18 cellular contexts compared by ENCODE assay signal in the genomic region with DNA sequence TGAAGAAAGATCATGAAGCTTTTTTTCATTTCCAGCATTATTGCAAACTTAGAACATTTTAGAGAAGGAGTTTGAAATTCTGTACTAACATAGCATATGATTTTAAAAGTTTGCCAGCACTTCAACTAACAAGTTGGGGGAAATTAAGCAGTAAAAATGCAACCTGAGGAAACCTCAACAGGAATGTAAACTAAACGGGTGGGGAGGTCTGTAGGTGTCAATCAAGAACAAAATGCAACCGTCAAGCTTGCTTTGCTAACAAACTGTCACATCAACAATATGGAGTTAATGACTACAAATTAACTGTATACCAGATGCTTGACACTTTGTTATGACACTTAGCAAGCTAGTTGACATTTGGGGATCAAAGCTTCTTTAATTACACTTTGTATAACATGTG. TPM values are rescaled to one million over a fixed set of nuclear protein-coding genes. Genes with fewer than 3 reads are reported as not detected.
DNase-seq lines count a peak whose midpoint lies in the region; ATAC-seq, FAIRE-seq and TF ChIP-seq lines count a peak whose summit lies in the region.
"Had no signal": no experiment of that assay in that cellular context is flagged by ENCODE, and none has a peak within 500 bp of the region (broad histone marks: within the 10 kb centered on the region; RNA-seq: fewer than 3 reads in every experiment).

No MANE protein-coding gene starts in this region.

- no peak for TF ChIP-seq RAD21 in K562 (CRISPR knock-in tag; conservative IDR thresholded peaks at IDR 0.05 in 1 of 2, IDR thresholded peaks at IDR 0.05 in 1 of 2)

- H3K9me3 ChIP-seq in K562 (replicated peaks; ENCODE audit: control insufficient read depth, insufficient read depth, low read depth, low read length) = no peaks in the 10 kb centered on the region
- H3K9me3 ChIP-seq: A549 had no signal

- H3K36me3 ChIP-seq in K562 (ENCODE audit: control insufficient read depth, insufficient read depth, low read length) = no peaks in the 10 kb centered on the region

- no peak for TF ChIP-seq CTCF in K562 (IDR thresholded peaks at IDR 0.05 in 2 of 3, conservative IDR thresholded peaks at IDR 0.05 in 1 of 3; ENCODE audit: insufficient read depth in 2 of 3, low read depth in 1 of 3, low read length in 3 of 3)

- no peak overlapping the region for H3K4me3 ChIP-seq in K562
- H3K4me3 ChIP-seq: A549, GM23248 had no signal

- no peak for FAIRE-seq in K562 (lab: Jason Lieb, UNC)
- FAIRE-seq: A549, GM19239, H54 had no signal

- H3K9me1 ChIP-seq in K562 (ENCODE audit: control insufficient read depth, insufficient read depth, low read length) = no peaks in the 10 kb centered on the region

- no peak for ATAC-seq in K562
- no peak for ATAC-seq in GM19467 (IDR thresholded peaks at IDR 0.05; ENCODE audit: unreplicated experiment)
- ATAC-seq in GM19395 (IDR thresholded peaks at IDR 0.05; ENCODE audit: unreplicated experiment) = no peak
- ATAC-seq: A549; CD8-positive, alpha-beta T cell; HCT116 had no signal

- H3K79me2 ChIP-seq in K562 (ENCODE audit: control insufficient read depth, insufficient read depth, low read length) = no peaks in the 10 kb centered on the region

- H4K20me1 ChIP-seq in K562 (replicated peaks; ENCODE audit: control insufficient read depth, insufficient read depth, low read length) = no peaks in the 10 kb centered on the region

- no TSS peak for BruUV-seq in K562 (replicated peaks; lab: Mats Ljungman, UMichigan)

- CTCF ChIA-PET in HEK293T (lab: Yijun Ruan, JAX) = no interaction called here
- CTCF ChIA-PET in K562 (lab: Yijun Ruan, JAX; ENCODE audit: low intra/inter-chr PET ratio) = no interaction called here

- H3K9ac ChIP-seq in K562 (ENCODE audit: insufficient read depth in 1 of 2, low read depth in 2 of 2, low read length in 2 of 2) = no peak overlapping the region
- H3K9ac ChIP-seq: GM23248 had no signal

- DNase-seq in HEK293T (ENCODE audit: extremely low spot score) (no peak), NCI-H1417 (lab: John Stamatoyannopoulos, UW) (peak in 2 of 3 experiments; percentile 45 to 86), NCI-H2171 treated with DMSO at 0.1 percent for 48 hours (lab: John Stamatoyannopoulos, UW) (peak; percentile 80), K562 (ENCODE audit: extremely low read depth in 1 of 4, low spot score in 3 of 4) (no peak)
- no peak for DNase-seq in activated T-cell treated with anti-CD3 and anti-CD28 coated beads, Interleukin-2, amount 50 U/mL, for 48 hours
- DNase-seq: CD8-positive, alpha-beta T cell; COR-L47; DMS53; GF-D8; GM23248; KBM-7 had no signal

- no peak overlapping the region for H3K27ac ChIP-seq in K562 (ENCODE audit: extremely low read depth, low read depth, low read length)
- H3K27ac ChIP-seq: A549, GM23248, HL-60 had no signal

- no peak for TF ChIP-seq EP300 in K562 (IDR thresholded peaks at IDR 0.05; ENCODE audit: low read length)

- no peaks in the 10 kb centered on the region for H3K4me1 ChIP-seq in K562 (replicated peaks in 1 of 2; ENCODE audit: control insufficient read depth in 2 of 2, insufficient read depth in 2 of 2, low read length in 2 of 2)
- H3K4me1 ChIP-seq: A549 had no signal

- in situ Hi-C loops in K562 (cut with MboI) = no loop called here

- no peak overlapping the region for H3K4me2 ChIP-seq in K562 (ENCODE audit: insufficient read depth, low read length)
- H3K4me2 ChIP-seq: A549 had no signal

- TF ChIP-seq POLR2A in K562 (conservative IDR thresholded peaks at IDR 0.05) = no peak

- POLR2A ChIA-PET in HEK293T (lab: Yijun Ruan, JAX) (interaction anchor here (1.0 kb wide), 1 partner anchor 53 kb away, joined by 3 read pairs; the partner anchor contains the start of gene DACH1), K562 (lab: Yijun Ruan, JAX) (no interaction called here)

- no peaks in the 10 kb centered on the region for H3K27me3 ChIP-seq in K562 (ENCODE audit: control insufficient read depth in 2 of 2, insufficient read depth in 2 of 2, low read length in 2 of 2)

- no peak overlapping the region for H2AFZ ChIP-seq in K562 (ENCODE audit: low read depth, low read length)
- H2AFZ ChIP-seq: GM23248 had no signal

- 8% methylated on average over 2 of the region's 2 CpGs for WGBS in K562 (ENCODE audit: insufficient coverage, low coverage, missing lambda C conversion rate)

- intact Hi-C loops in K562 (cut with micrococcal nuclease) = no loop called here

TF ChIP-seq in HEK293T, 16 proteins besides CTCF, POLR2A, EP300 and RAD21:
- TF ChIP-seq PKNOX1 (IDR thresholded peaks at IDR 0.05) (peak; percentile 92), HDGF (IDR thresholded peaks at IDR 0.05; ENCODE audit: borderline replicate concordance) (no peak)

TF ChIP-seq in K562, 482 proteins besides CTCF, POLR2A, EP300 and RAD21 (continues in another document):
- TF ChIP-seq NKRF (IDR thresholded peaks at IDR 0.05; ENCODE audit: borderline replicate concordance) (no peak), PKNOX1 (IDR thresholded peaks at IDR 0.05) (peak; percentile 12; the same call in 1 of the 2 replicates)

RNA-seq across cellular contexts. Expression of gene DACH1, which starts 52.2 kb away (rescaled TPM):
- 0.09 TPM in 1 of 2 replicates, not detected in the other for total RNA-seq in K562 (2011; cell fraction: chromatin; rRNA removed; ENCODE audit: low replicate concordance)
- total RNA-seq in K562 (2011; cell fraction: nucleolus; rRNA removed) = 0.13 TPM in 1 of 2 replicates, not detected in the other
- 0.08 TPM in 1 of 2 replicates, not detected in the other for total RNA-seq in K562 (2011; cell fraction: nucleoplasm; rRNA removed)
- total RNA-seq in K562 (2014; rRNA removed) (0.04 TPM in 1 of 2 replicates, not detected in the other), K562 (2014; rRNA removed; fragmentation: Illumina TruSeq; extraction: Trizol) (0.04 TPM in 1 of 2 replicates, not detected in the other), K562 (2015; rRNA removed; fragmentation: Illumina TruSeq; extraction: Trizol) (0.04 and 0.07 TPM in 2 replicates), K562 (2021) (0.04 and 0.13 TPM in 2 replicates)
- polyA plus RNA-seq in K562 (2011; rRNA removed) (0.03 and 0.06 TPM in 2 replicates), K562 (2014; fragmentation: Illumina TruSeq; extraction: Trizol) (0.04 TPM in 2 replicates), K562 (2014; fragmentation: Nextera tagmentation; extraction: Ambion mirVana) (under 1 TPM in 1 of 2 experiments, not detected in 1; 0.04 TPM), K562 (2014; rRNA removed) (0.04 and 0.05 TPM in 2 replicates)
- 0.01 TPM in 1 of 2 replicates, not detected in the other for polyA plus RNA-seq in K562 (2011; cell fraction: cytosol; rRNA removed)
- 0.10 TPM in 1 of 2 replicates, not detected in the other for polyA plus RNA-seq in K562 (2011; cell fraction: nucleus; rRNA removed)
- 0.10 and 0.15 TPM in 2 replicates for polyA plus RNA-seq in K562 (2012)
- 0.14 TPM in 1 of 2 replicates, not detected in the other for polyA minus RNA-seq in K562 (2011; rRNA and poly(A)+ RNA removed)
- polyA minus RNA-seq in K562 (2011; cell fraction: cytosol; rRNA and poly(A)+ RNA removed) = not detected in 2 replicates
- 0.11 and 0.27 TPM in 2 replicates for polyA minus RNA-seq in K562 (2011; cell fraction: nucleus; rRNA and poly(A)+ RNA removed)
- total RNA-seq: CD8-positive, alpha-beta T cell; GM23248 had no signal
- polyA plus RNA-seq: A549, GM23248 had no signal

Comparison
In these comparisons a context has a peak if more than half of its experiments do, and no peak if none do; other contexts are left out.
1. DNase-seq: peak in NCI-H1417 (2 of 3) and NCI-H2171 treated with DMSO at 0.1 percent for 48 hours (single experiment); none in HEK293T (single experiment), K562 (0 of 4) and activated T-cell treated with anti-CD3 and anti-CD28 coated beads, Interleukin-2, amount 50 U/mL, for 48 hours (0 of 2).